Comparison of ENCODE assay signal across 16 cellular contexts in genomic region chr1:204350265-204350664, GRCh38. TPM values are rescaled to one million over a fixed set of nuclear protein-coding genes. Genes with fewer than 3 reads are reported as not detected.
DNase-seq lines count a peak whose midpoint lies in the region; ATAC-seq and TF ChIP-seq lines count a peak whose summit lies in the region.
"Had no signal": no experiment of that assay in that cellular context is flagged by ENCODE, and none has a peak within 500 bp of the region (broad histone marks: within the 10 kb centered on the region; RNA-seq: fewer than 3 reads in every experiment).

No MANE protein-coding gene starts in this region.

- no peak for TF ChIP-seq EP300 in esophagus muscularis mucosa (IDR thresholded peaks at IDR 0.05)

- TF ChIP-seq CTCF in esophagus muscularis mucosa (IDR thresholded peaks at IDR 0.05): no peak
- no peak for TF ChIP-seq CTCF in lower lobe of right lung (IDR thresholded peaks at IDR 0.05)

- H3K36me3 ChIP-seq in esophagus muscularis mucosa (no peaks in the 10 kb centered on the region), muscle layer of duodenum (ENCODE audit: control insufficient read depth in 1 of 2, insufficient read depth in 2 of 2, low read length in 2 of 2) (no peaks in the 10 kb centered on the region), lower lobe of right lung (no peaks in the 10 kb centered on the region)
- H3K36me3 ChIP-seq: SJSA1, thyroid gland had no signal

- 58% methylated on average over 5 of the region's 5 CpGs for WGBS in esophagus muscularis mucosa

- peak overlapping the region in 2 of 4 donors; percentile 28 to 63 for H3K27ac ChIP-seq in esophagus muscularis mucosa (replicated peaks in 1 of 4)
- H3K27ac ChIP-seq in muscle layer of duodenum (ENCODE audit: low read length): peak overlapping the region; percentile 25
- peak overlapping the region; percentile 62 for H3K27ac ChIP-seq in substantia nigra (ENCODE audit: low read depth, low read length, poor library complexity, severe bottlenecking)
- no peak overlapping the region for H3K27ac ChIP-seq in lower lobe of right lung
- no peak overlapping the region for H3K27ac ChIP-seq in caudate nucleus (ENCODE audit: low read depth, low read length)
- H3K27ac ChIP-seq: epithelial cell of prostate, KMS-11, SJSA1, thyroid gland had no signal

- TF ChIP-seq POLR2A in esophagus muscularis mucosa (IDR thresholded peaks at IDR 0.05; ENCODE audit: low read depth): no peak

- intact Hi-C loops in esophagus muscularis mucosa (cut with DNase I): no loop called here
- intact Hi-C loops in lower lobe of right lung (cut with DNase I): no loop called here

- ATAC-seq in lower lobe of right lung: no peak

- H3K9me3 ChIP-seq in esophagus muscularis mucosa (no peaks in the 10 kb centered on the region), muscle layer of duodenum (ENCODE audit: control insufficient read depth in 1 of 2, low read length in 2 of 2) (no peaks in the 10 kb centered on the region), lower lobe of right lung (no peaks in the 10 kb centered on the region)
- H3K9me3 ChIP-seq: SJSA1, thyroid gland had no signal

- H3K4me3 ChIP-seq in esophagus muscularis mucosa: peak overlapping the region in 3 of 4 donors; percentile 13 to 32 (median 27)
- peak overlapping the region in 1 of 2 donors; percentile 39 for H3K4me3 ChIP-seq in muscle layer of duodenum (ENCODE audit: low read depth in 1 of 2, low read length in 2 of 2)
- no peak overlapping the region for H3K4me3 ChIP-seq in lower lobe of right lung
- H3K4me3 ChIP-seq: SJSA1, thyroid gland had no signal

- peaks cover 23 to 32% (median 26%) of the 10 kb centered on the region in 4 donors for H3K4me1 ChIP-seq in esophagus muscularis mucosa
- H3K4me1 ChIP-seq in muscle layer of duodenum (ENCODE audit: control insufficient read depth in 1 of 2, insufficient read depth in 2 of 2, low read length in 2 of 2): peaks cover 4 to 7% of the 10 kb centered on the region in 2 donors
- no peaks in the 10 kb centered on the region for H3K4me1 ChIP-seq in lower lobe of right lung

- H3K27me3 ChIP-seq in esophagus muscularis mucosa: peaks cover 0 to 46% (median 0%) of the 10 kb centered on the region in 4 donors
- no peaks in the 10 kb centered on the region for H3K27me3 ChIP-seq in muscle layer of duodenum (ENCODE audit: low read depth, low read length)
- no peaks in the 10 kb centered on the region for H3K27me3 ChIP-seq in lower lobe of right lung (ENCODE audit: low read depth)
- H3K27me3 ChIP-seq: SJSA1, thyroid gland had no signal

- DNase-seq in NCI-H446 (lab: John Stamatoyannopoulos, UW): peak; percentile 19 to 59
- no peak for DNase-seq in NCI-H446 treated with DMSO at 0.1 percent for 48 hours (lab: John Stamatoyannopoulos, UW)
- no peak for DNase-seq in esophagus muscularis mucosa (ENCODE audit: extremely low spot score)
- DNase-seq in substantia nigra (lab: John Stamatoyannopoulos, UW): no peak
- DNase-seq in lower lobe of right lung: no peak
- no peak for DNase-seq in SW 1271 (lab: John Stamatoyannopoulos, UW)
- no peak for DNase-seq in caudate nucleus (lab: John Stamatoyannopoulos, UW)
- DNase-seq: activated CD8-positive, alpha-beta memory T cell treated with anti-CD3 and anti-CD28 coated beads, Interleukin-2, amount 10 ng/mL, durations not matched to agents 7 days and 5 days; CD4-positive, alpha-beta memory T cell; NCI-H2029 treated with DMSO at 0.1 percent for 48 hours; small intestine had no signal

RNA-seq across cellular contexts. Expression of gene PLEKHA6, which starts 9.5 kb away (rescaled TPM):
- 10 to 100 TPM; 11.9 to 22.4 (median 15.9) TPM for total RNA-seq in esophagus muscularis mucosa
- 7.6 TPM for total RNA-seq in lower lobe of right lung

Comparison
In these comparisons a context has a peak if more than half of its experiments do, and no peak if none do; other contexts are left out.
1. DNase-seq: peak in NCI-H446 (2 of 2); none in NCI-H446 treated with DMSO at 0.1 percent for 48 hours (single experiment), esophagus muscularis mucosa (single experiment), substantia nigra (0 of 49), lower lobe of right lung (single experiment), SW 1271 (0 of 2) and caudate nucleus (0 of 61).
2. H3K27ac ChIP-seq: peak in muscle layer of duodenum (single experiment) and substantia nigra (single experiment); none in lower lobe of right lung (single experiment) and caudate nucleus (single experiment).